In genomic region chr6:67068781-67069180, GRCh38 we compare ENCODE assay signal across 27 cellular contexts.
"Had no signal": no experiment of that assay in that cellular context is flagged by ENCODE, and none has a peak within 500 bp of the region (broad histone marks: within the 10 kb centered on the region; RNA-seq: fewer than 3 reads in every experiment).

No MANE protein-coding gene starts in this region.

- H3K27ac Mint-ChIP-seq: dendritic cell treated with granulocyte-macrophage colony-stimulating factor and Interleukin-4, amounts not matched to agents 40 ng/mL and 50 ng/mL, for 4 days; effector memory CD8-positive, alpha-beta T cell; endodermal cell; naive thymus-derived CD4-positive, alpha-beta T cell had no signal

- H3K9me3 ChIP-seq: colonic mucosa, gastrocnemius medialis, lower lobe of right lung had no signal

- H3K4me3 ChIP-seq: colonic mucosa, esophagus squamous epithelium, gastrocnemius medialis, heart right ventricle, left lung, lower lobe of right lung had no signal

- ATAC-seq: effector memory CD8-positive, alpha-beta T cell; esophagus mucosa; gastrocnemius medialis; heart right ventricle; left cardiac atrium; left lung; left ventricle myocardium superior; naive thymus-derived CD4-positive, alpha-beta T cell had no signal

- H3K36me3 Mint-ChIP-seq: naive thymus-derived CD4-positive, alpha-beta T cell had no signal

- H3K27me3 Mint-ChIP-seq: dendritic cell treated with granulocyte-macrophage colony-stimulating factor and Interleukin-4, amounts not matched to agents 40 ng/mL and 50 ng/mL, for 4 days; effector memory CD8-positive, alpha-beta T cell; naive thymus-derived CD4-positive, alpha-beta T cell had no signal

- H3K36me3 ChIP-seq: colonic mucosa, esophagus squamous epithelium, gastrocnemius medialis, heart right ventricle, left lung, lower lobe of right lung had no signal

- FAIRE-seq: endometrium, islet of Langerhans, keratinocyte had no signal

- H3K4me3 Mint-ChIP-seq: dendritic cell treated with granulocyte-macrophage colony-stimulating factor and Interleukin-4, amounts not matched to agents 40 ng/mL and 50 ng/mL, for 4 days; effector memory CD8-positive, alpha-beta T cell; endodermal cell; naive thymus-derived CD4-positive, alpha-beta T cell had no signal

- H3K4me1 ChIP-seq: colonic mucosa, esophagus squamous epithelium, gastrocnemius medialis, heart right ventricle, left lung, lower lobe of right lung had no signal

- H3K27ac ChIP-seq: colonic mucosa, epithelial cell of prostate, esophagus squamous epithelium, gastrocnemius medialis, heart right ventricle, left lung, lower lobe of right lung had no signal

- H3K4me1 Mint-ChIP-seq: endodermal cell had no signal

- H3K27me3 ChIP-seq: colonic mucosa, esophagus squamous epithelium, gastrocnemius medialis, heart right ventricle, left lung had no signal

- DNase-seq: colonic mucosa; cortex of kidney; effector CD8-positive, alpha-beta T cell; effector memory CD8-positive, alpha-beta T cell; endodermal cell; erythroblast; esophagus squamous epithelium; foreskin fibroblast; foreskin melanocyte; gastrocnemius medialis; glutamatergic neuron; head of caudate nucleus; heart right ventricle; hippocampal formation; left cardiac atrium; left lung; left ventricle myocardium superior; lower lobe of right lung; mesenchymal stem cell; midbrain; naive thymus-derived CD4-positive, alpha-beta T cell had no signal
